ENCODE assay signal across 15 cellular contexts in the genomic region with DNA sequence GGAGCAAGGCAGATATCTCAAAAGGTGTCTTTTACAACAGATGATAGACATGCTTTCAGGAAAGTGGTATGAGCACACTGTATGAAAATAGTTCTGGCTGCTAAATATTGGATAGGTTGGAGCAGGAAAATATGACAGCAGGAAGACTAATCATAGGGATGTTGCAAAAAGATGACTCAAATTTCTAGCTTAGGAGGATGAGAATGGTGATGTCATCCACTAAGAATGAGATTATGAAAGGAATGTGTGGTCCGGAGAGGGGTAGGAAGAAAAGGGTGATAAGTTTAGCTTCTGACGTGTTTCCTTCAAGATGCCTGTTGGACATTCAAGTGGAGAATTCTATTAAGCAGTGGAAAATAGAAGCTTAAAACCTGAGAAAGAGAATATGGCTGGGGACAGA. TPM values are rescaled to one million over a fixed set of nuclear protein-coding genes. Genes with fewer than 3 reads are reported as not detected.
DNase-seq lines count a peak whose midpoint lies in the region; ATAC-seq and TF ChIP-seq lines count a peak whose summit lies in the region.
"Had no signal": no experiment of that assay in that cellular context is flagged by ENCODE, and none has a peak within 500 bp of the region (broad histone marks: within the 10 kb centered on the region; RNA-seq: fewer than 3 reads in every experiment).

No MANE protein-coding gene starts in this region.

- no peak for TF ChIP-seq CTCF in BJ (IDR thresholded peaks at IDR 0.05; ENCODE audit: insufficient read depth, low read depth, low read length)
- TF ChIP-seq CTCF in OCI-LY3 (IDR thresholded peaks at IDR 0.05; ENCODE audit: low read depth, low read length), result no peak
- no peak for TF ChIP-seq CTCF in mesothelial cell of epicardium (IDR thresholded peaks at IDR 0.05; ENCODE audit: unreplicated experiment)

- peaks cover 14% of the 10 kb centered on the region for H3K4me1 ChIP-seq in OCI-LY3 (ENCODE audit: low read length)

- H3K27me3 Mint-ChIP-seq in mesothelial cell of epicardium (ENCODE audit: low read depth), result peaks cover 3% of the 10 kb centered on the region
- H3K27me3 Mint-ChIP-seq: central memory CD8-positive, alpha-beta T cell had no signal

- no peaks in the 10 kb centered on the region for H3K36me3 Mint-ChIP-seq in mesothelial cell of epicardium

- CTCF ChIA-PET in BJ (lab: Yijun Ruan, JAX), result interaction anchor here (0.8 to 1.7 kb wide), 6 partner anchors 10 to 39 kb away, joined by 3 to 4 read pairs (median 4); no protein-coding TSS in a partner anchor

- POLR2A ChIA-PET in BJ (lab: Charles Lee), result interaction anchor here (0.6 kb wide), 1 partner anchor 46 kb away, joined by 3 read pairs; no protein-coding TSS in a partner anchor

- no peak overlapping the region for H3K27ac ChIP-seq in OCI-LY3 (ENCODE audit: low read length)
- H3K27ac ChIP-seq: skin epidermis had no signal

- ATAC-seq in GM21529 (IDR thresholded peaks at IDR 0.05; ENCODE audit: unreplicated experiment), result no peak
- ATAC-seq in HG03280 (IDR thresholded peaks at IDR 0.05; ENCODE audit: unreplicated experiment), result no peak
- ATAC-seq in HG02884 (IDR thresholded peaks at IDR 0.05; ENCODE audit: unreplicated experiment), result no peak
- ATAC-seq: mucosa of descending colon had no signal

- peak; percentile 93 for DNase-seq in BJ (ENCODE audit: low read depth)
- peak; percentile 89 for DNase-seq in dedifferentiated amniotic fluid mesenchymal stem cell (ENCODE audit: extremely low spot score)
- DNase-seq in mesothelial cell of epicardium (ENCODE audit: low spot score in 2 of 2, unreplicated experiment in 2 of 2), result no peak
- no peak for DNase-seq in activated naive CD4-positive, alpha-beta T cell treated with anti-CD3 and anti-CD28 coated beads, Interleukin-2, amount 50 U/mL, for 16 hours
- DNase-seq: heart right ventricle; mucosa of descending colon; NCI-H69; stimulated activated CD8-positive, alpha-beta memory T cell treated with anti-CD3 and anti-CD28 coated beads, Interleukin-4, amount 100 ng/mL, for 48 hours had no signal

- no peaks in the 10 kb centered on the region for H3K79me2 ChIP-seq in OCI-LY3 (ENCODE audit: low read length)

- no peak overlapping the region for H3K4me3 Mint-ChIP-seq in mesothelial cell of epicardium
- H3K4me3 Mint-ChIP-seq: central memory CD8-positive, alpha-beta T cell; T-helper 2 cell treated with Interferon-gamma antibody and Interleukin-4, amounts not matched to agents 5 μg/mL and 100 μg/mL, for 36 hours had no signal

- peaks cover 7% of the 10 kb centered on the region for H3K4me1 Mint-ChIP-seq in mesothelial cell of epicardium

- H3K4me3 ChIP-seq in BJ (ENCODE audit: low read depth, low read length) (no peak overlapping the region), OCI-LY3 (ENCODE audit: low read length) (no peak overlapping the region)
- H3K4me3 ChIP-seq: heart right ventricle, mucosa of descending colon, skin epidermis had no signal

- peaks cover 4% of the 10 kb centered on the region for H3K9me3 Mint-ChIP-seq in mesothelial cell of epicardium
- H3K9me3 Mint-ChIP-seq: central memory CD8-positive, alpha-beta T cell; T-helper 2 cell treated with Interferon-gamma antibody and Interleukin-4, amounts not matched to agents 5 μg/mL and 100 μg/mL, for 36 hours had no signal

- no peaks in the 10 kb centered on the region for H3K9me3 ChIP-seq in OCI-LY3 (ENCODE audit: insufficient read depth, low read length)
- H3K9me3 ChIP-seq: heart right ventricle, mucosa of descending colon had no signal

- H3K27me3 ChIP-seq in BJ (ENCODE audit: control insufficient read depth, insufficient read depth, low read length), result no peaks in the 10 kb centered on the region
- no peaks in the 10 kb centered on the region for H3K27me3 ChIP-seq in OCI-LY3 (ENCODE audit: low read depth, low read length)
- H3K27me3 ChIP-seq: heart right ventricle had no signal

- peak overlapping the region; percentile 43; the same call in 1 of the 2 replicates for H3K4me2 ChIP-seq in OCI-LY3 (ENCODE audit: low read length)

- H3K36me3 ChIP-seq in BJ (ENCODE audit: control insufficient read depth, insufficient read depth, low read length) (no peaks in the 10 kb centered on the region), OCI-LY3 (replicated peaks; ENCODE audit: low read depth, low read length) (no peaks in the 10 kb centered on the region)
- H3K36me3 ChIP-seq: heart right ventricle had no signal

- no peak overlapping the region for H2AFZ ChIP-seq in OCI-LY3 (ENCODE audit: low read depth, low read length)

- H3K9ac ChIP-seq in OCI-LY3 (ENCODE audit: low read length), result no peak overlapping the region

- H3K27ac Mint-ChIP-seq in mesothelial cell of epicardium, result peak overlapping the region; percentile 73
- H3K27ac Mint-ChIP-seq: T-helper 2 cell treated with Interferon-gamma antibody and Interleukin-4, amounts not matched to agents 5 μg/mL and 100 μg/mL, for 36 hours had no signal

- no peaks in the 10 kb centered on the region for H4K20me1 ChIP-seq in OCI-LY3 (ENCODE audit: insufficient read depth, low read length)

RNA-seq across cellular contexts. Expression of a gene that starts 46.4 kb away (rescaled TPM):
- polyA plus RNA-seq in BJ (2011; rRNA removed), result 131 and 262 TPM in 2 replicates
- polyA minus RNA-seq in BJ (2011; rRNA and poly(A)+ RNA removed), result 89.9 and 107 TPM in 2 replicates
- total RNA-seq in mesothelial cell of epicardium, result 183 to 190 TPM (median 189 TPM) in 3 replicates

Comparison
In these comparisons a context has a peak if more than half of its experiments do, and no peak if none do; other contexts are left out.
1. DNase-seq: peak in BJ (single experiment) and dedifferentiated amniotic fluid mesenchymal stem cell (single experiment); none in mesothelial cell of epicardium (0 of 2) and activated naive CD4-positive, alpha-beta T cell treated with anti-CD3 and anti-CD28 coated beads, Interleukin-2, amount 50 U/mL, for 16 hours (single experiment).